ENCODE assay signal across 9 cellular contexts in the genomic region with DNA sequence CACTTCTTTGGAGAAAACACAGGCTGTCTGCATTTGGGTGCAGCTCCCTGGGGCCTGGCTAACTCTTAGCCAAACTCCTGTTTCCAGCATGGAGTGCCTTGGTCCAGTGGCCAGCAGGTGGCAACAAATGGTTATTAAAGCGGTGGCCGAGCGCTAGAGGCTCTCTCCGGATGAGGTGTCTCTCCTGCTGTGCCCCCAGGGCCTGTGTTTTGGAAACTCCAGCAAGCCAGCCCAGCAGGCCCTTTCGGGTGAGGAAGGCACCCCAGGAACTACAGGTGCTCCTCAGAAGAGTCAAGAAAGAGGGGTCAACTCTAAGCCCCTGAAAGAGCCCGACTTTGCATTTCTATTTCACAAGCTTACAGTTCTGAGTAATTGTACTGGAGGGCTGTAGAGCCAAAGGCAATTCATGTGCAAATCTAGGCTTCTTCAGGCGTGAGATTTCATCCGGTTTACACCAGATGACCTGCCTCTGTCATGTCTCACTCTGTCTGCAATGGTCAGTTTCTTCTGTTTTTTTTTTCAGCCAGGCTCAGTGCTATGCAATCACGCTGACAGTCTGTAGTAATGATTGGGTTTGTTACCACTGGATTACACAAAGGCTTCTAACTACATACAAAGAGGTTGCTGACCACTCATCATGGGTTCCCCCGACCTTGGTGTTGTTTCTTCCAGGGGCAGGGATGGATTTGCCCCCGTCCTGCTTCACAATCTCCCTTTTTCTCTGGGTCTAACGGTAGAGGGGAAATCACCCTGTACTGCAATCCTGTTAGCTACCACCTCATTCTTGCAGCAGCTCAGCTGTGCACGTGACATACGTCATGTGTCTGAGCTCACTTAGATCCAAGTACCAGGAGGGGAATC. TPM values are rescaled to one million over a fixed set of nuclear protein-coding genes. Genes with fewer than 3 reads are reported as not detected.
A peak's percentile ranks its signal among the peaks of the same experiment; 100 is the strongest.
DNase-seq lines count a peak whose midpoint lies in the region; ATAC-seq, FAIRE-seq and TF ChIP-seq lines count a peak whose summit lies in the region.
"Had no signal": no experiment of that assay in that cellular context is flagged by ENCODE, and none has a peak within 500 bp of the region (broad histone marks: within the 10 kb centered on the region; RNA-seq: fewer than 3 reads in every experiment).

No MANE protein-coding gene starts in this region.

- no peaks in the 10 kb centered on the region for H3K36me3 Mint-ChIP-seq in CD4-positive, CD25-positive, alpha-beta regulatory T cell
- no peaks in the 10 kb centered on the region for H3K36me3 Mint-ChIP-seq in astrocyte (ENCODE audit: low read depth, unreplicated experiment)
- H3K36me3 Mint-ChIP-seq: T-cell had no signal

- FAIRE-seq in GM19239 (lab: Jason Lieb, UNC) = no peak
- no peak for FAIRE-seq in astrocyte (lab: Jason Lieb, UNC)

- peak overlapping the region; percentile 10; the same call in 1 of the 2 replicates for H2AFZ ChIP-seq in OCI-LY7 (ENCODE audit: low read length)
- H2AFZ ChIP-seq in astrocyte (ENCODE audit: low read depth, low read length) = peak overlapping the region; percentile 73

- no peaks in the 10 kb centered on the region for H3K27me3 ChIP-seq in CD4-positive, CD25-positive, alpha-beta regulatory T cell (ENCODE audit: control insufficient read depth, insufficient read depth, low read length)
- H3K27me3 ChIP-seq in astrocyte (ENCODE audit: insufficient read depth, low read length) = no peaks in the 10 kb centered on the region
- H3K27me3 ChIP-seq in right atrium auricular region = no peaks in the 10 kb centered on the region

- H3K4me1 ChIP-seq in CD4-positive, CD25-positive, alpha-beta regulatory T cell (ENCODE audit: control insufficient read depth, insufficient read depth, low read length, poor library complexity, severe bottlenecking) = peaks cover 7% of the 10 kb centered on the region
- H3K4me1 ChIP-seq in OCI-LY7 (ENCODE audit: insufficient read depth, low read length, poor library complexity, severe bottlenecking) (no peaks in the 10 kb centered on the region), astrocyte (ENCODE audit: insufficient read depth, low read length) (peaks cover 9% of the 10 kb centered on the region), right atrium auricular region (peaks cover 0 to 8% of the 10 kb centered on the region in 2 donors)

- CTCF ChIA-PET in OCI-LY7 (lab: Charles Lee; ENCODE audit: unreplicated experiment) = interaction anchor here (1.2 kb wide), 1 partner anchor 22 kb away, joined by 3 read pairs; no protein-coding TSS in a partner anchor

- H3K27me3 Mint-ChIP-seq in CD4-positive, CD25-positive, alpha-beta regulatory T cell = peaks cover 12% of the 10 kb centered on the region
- H3K27me3 Mint-ChIP-seq in astrocyte (ENCODE audit: low read depth, unreplicated experiment) = no peaks in the 10 kb centered on the region
- H3K27me3 Mint-ChIP-seq: T-cell had no signal

- H3K9me3 Mint-ChIP-seq in CD4-positive, CD25-positive, alpha-beta regulatory T cell = peaks cover 0 to 4% (median 0%) of the 10 kb centered on the region in 7 donors
- H3K9me3 Mint-ChIP-seq in astrocyte (ENCODE audit: unreplicated experiment) = no peaks in the 10 kb centered on the region
- H3K9me3 Mint-ChIP-seq: T-cell had no signal

- peak; percentile 67 for TF ChIP-seq CTCF in OCI-LY7 (conservative IDR thresholded peaks at IDR 0.05; ENCODE audit: low read length)
- peak; percentile 82 for TF ChIP-seq CTCF in astrocyte (IDR thresholded peaks at IDR 0.05; ENCODE audit: insufficient read depth, low read depth, low read length)
- peak; percentile 77 to 90 for TF ChIP-seq CTCF in right atrium auricular region (IDR thresholded peaks at IDR 0.05)

- no peak overlapping the region for H3K4me3 Mint-ChIP-seq in CD4-positive, CD25-positive, alpha-beta regulatory T cell
- H3K4me3 Mint-ChIP-seq in astrocyte (ENCODE audit: unreplicated experiment) = no peak overlapping the region
- H3K4me3 Mint-ChIP-seq: T-cell had no signal

- H3K4me2 ChIP-seq in OCI-LY7 (ENCODE audit: low read length) (no peak overlapping the region; the same call in 1 of the 2 replicates), astrocyte (ENCODE audit: low read length) (peak overlapping the region; percentile 58)

- peak overlapping the region; percentile 51 for H3K9ac ChIP-seq in astrocyte (ENCODE audit: low read length)

- H3K27ac Mint-ChIP-seq in CD4-positive, CD25-positive, alpha-beta regulatory T cell = peak overlapping the region in 1 of 3 donors; percentile 17
- H3K27ac Mint-ChIP-seq in astrocyte (ENCODE audit: unreplicated experiment) = peak overlapping the region; percentile 73
- H3K27ac Mint-ChIP-seq: T-cell had no signal

- ATAC-seq in CD4-positive, CD25-positive, alpha-beta regulatory T cell (ENCODE audit: low read depth in 2 of 2) = peak; percentile 50 to 61
- ATAC-seq in GM18870 (IDR thresholded peaks at IDR 0.05; ENCODE audit: unreplicated experiment) = no peak

- H4K20me1 ChIP-seq in OCI-LY7 (ENCODE audit: insufficient read depth, low read length) = no peaks in the 10 kb centered on the region
- no peaks in the 10 kb centered on the region for H4K20me1 ChIP-seq in astrocyte (ENCODE audit: insufficient read depth, low read length)

- no peaks in the 10 kb centered on the region for H3K9me3 ChIP-seq in CD4-positive, CD25-positive, alpha-beta regulatory T cell (ENCODE audit: control insufficient read depth in 2 of 2, low read length in 2 of 2)
- no peaks in the 10 kb centered on the region for H3K9me3 ChIP-seq in OCI-LY7 (ENCODE audit: low read length)
- no peaks in the 10 kb centered on the region for H3K9me3 ChIP-seq in astrocyte (ENCODE audit: insufficient read depth, low read depth, low read length)
- no peaks in the 10 kb centered on the region for H3K9me3 ChIP-seq in right atrium auricular region

- H3K4me1 Mint-ChIP-seq in CD4-positive, CD25-positive, alpha-beta regulatory T cell = peaks cover 0 to 23% (median 5%) of the 10 kb centered on the region in 4 donors
- peaks cover 18% of the 10 kb centered on the region for H3K4me1 Mint-ChIP-seq in astrocyte (ENCODE audit: low read depth, unreplicated experiment)

- no TSS peak for BruUV-seq in OCI-LY7 (replicated peaks; lab: Mats Ljungman, UMichigan)

- POLR2A ChIA-PET in OCI-LY7 (lab: Charles Lee) = interaction anchor here (0.7 kb wide), 1 partner anchor 64 kb away, joined by 3 read pairs; no protein-coding TSS in a partner anchor

- no peaks in the 10 kb centered on the region for H3K79me2 ChIP-seq in OCI-LY7 (ENCODE audit: insufficient read depth, low read depth, low read length)
- no peaks in the 10 kb centered on the region for H3K79me2 ChIP-seq in astrocyte (ENCODE audit: insufficient read depth, low read length)

- no peaks in the 10 kb centered on the region for H3K36me3 ChIP-seq in CD4-positive, CD25-positive, alpha-beta regulatory T cell (ENCODE audit: control insufficient read depth, insufficient read depth, low read length)
- no peaks in the 10 kb centered on the region for H3K36me3 ChIP-seq in OCI-LY7 (ENCODE audit: insufficient read depth, low read length)
- no peaks in the 10 kb centered on the region for H3K36me3 ChIP-seq in astrocyte (ENCODE audit: insufficient read depth, low read length)
- no peaks in the 10 kb centered on the region for H3K36me3 ChIP-seq in right atrium auricular region

- H3K27ac ChIP-seq in CD4-positive, CD25-positive, alpha-beta regulatory T cell (ENCODE audit: insufficient read depth, low read length, poor library complexity, severe bottlenecking) = no peak overlapping the region
- H3K27ac ChIP-seq in OCI-LY7 (ENCODE audit: low read depth, low read length, poor library complexity, severe bottlenecking) = no peak overlapping the region
- H3K27ac ChIP-seq in astrocyte (ENCODE audit: low read depth, low read length) = peak overlapping the region; percentile 60
- H3K27ac ChIP-seq in right atrium auricular region = no peak overlapping the region

- intact Hi-C loops in OCI-LY7 (cut with micrococcal nuclease; ENCODE audit: unreplicated experiment) = loop anchor here (10.0 kb wide), 1 partner anchor 233 kb away; a partner anchor contains a TSS

- H3K9me2 ChIP-seq in OCI-LY7 (ENCODE audit: insufficient read depth, low read length) = no peaks in the 10 kb centered on the region; the same call in 1 of the 2 replicates

- H3K4me3 ChIP-seq in CD4-positive, CD25-positive, alpha-beta regulatory T cell (ENCODE audit: low read depth, low read length) = no peak overlapping the region
- H3K4me3 ChIP-seq in OCI-LY7 (ENCODE audit: low read depth, low read length, poor library complexity, severe bottlenecking) = no peak overlapping the region
- H3K4me3 ChIP-seq in astrocyte (ENCODE audit: insufficient read depth, low read depth, low read length) = no peak overlapping the region
- H3K4me3 ChIP-seq in right atrium auricular region = no peak overlapping the region

- peak in 2 of 3 donors; percentile 37 to 44 for DNase-seq in CD4-positive, CD25-positive, alpha-beta regulatory T cell
- DNase-seq in GM19239 (ENCODE audit: insufficient read length, low spot score) (peak; percentile 36), HT-29 (ENCODE audit: low spot score) (peak; percentile 73), OCI-LY7 (ENCODE audit: low spot score) (peak; percentile 21), astrocyte (ENCODE audit: low read depth) (peak; percentile 73), right atrium auricular region (ENCODE audit: low spot score) (peak; percentile 87), putamen (ENCODE audit: low spot score) (peak; percentile 66)

RNA-seq across cellular contexts. Expression of a gene that starts 7.6 kb away (rescaled TPM):
- 0.25 TPM for total RNA-seq in CD4-positive, CD25-positive, alpha-beta regulatory T cell
- polyA plus RNA-seq in CD4-positive, CD25-positive, alpha-beta regulatory T cell = under 1 TPM in 3 of 4 donors, not detected in 1; 0.41 to 0.68 (median 0.54) TPM
- not detected in 2 replicates for total RNA-seq in HT-29 (2014; rRNA removed; shearing (Covaris generic))
- total RNA-seq in OCI-LY7 (2014; rRNA removed; shearing (Covaris generic)) = not detected in 2 replicates
- total RNA-seq in OCI-LY7 (2022) (not detected in 2 replicates), astrocyte (3.7 and 5.9 TPM in 2 replicates), right atrium auricular region (under 1 TPM in 1 of 2 donors, not detected in 1; 0.43 TPM)

Comparison
In these comparisons a context has a peak if more than half of its experiments do, and no peak if none do; other contexts are left out.
1. DNase-seq: peak in every context shown above with its lines; median percentile 87 in right atrium auricular region; 73 in HT-29; 73 in astrocyte; 66 in putamen; 40 in CD4-positive, CD25-positive, alpha-beta regulatory T cell; 36 in GM19239; 21 in OCI-LY7.